In genomic region chr14:80941241-80942157, GRCh38 we compare ENCODE assay signal across 8 cellular contexts. TPM values are rescaled to one million over a fixed set of nuclear protein-coding genes. Genes with fewer than 3 reads are reported as not detected.
DNase-seq lines count a peak whose midpoint lies in the region; ATAC-seq, FAIRE-seq and TF ChIP-seq lines count a peak whose summit lies in the region.

Gene CEP128, minus strand, starts transcription at chr14:80941738.

- intact Hi-C loops in CD14-positive monocyte (cut with micrococcal nuclease) (no loop called here), HepG2 (cut with micrococcal nuclease; ENCODE audit: unreplicated experiment) (no loop called here)

- ATAC-seq in GM19395 (IDR thresholded peaks at IDR 0.05; ENCODE audit: unreplicated experiment) (peak; percentile 98), HG03558 (IDR thresholded peaks at IDR 0.05; ENCODE audit: extremely low read depth, unreplicated experiment) (peak; percentile 95), HepG2 (peak; percentile 99)

- H3K9ac ChIP-seq in HepG2 (ENCODE audit: insufficient read depth, low read depth, low read length): peak within 1 kb of the TSS; percentile 72

- DNase-seq in CD14-positive monocyte (ENCODE audit: low spot score) (peak; percentile 89), NCI-H748 (lab: John Stamatoyannopoulos, UW; ENCODE audit: unreplicated experiment) (peak; percentile 99), dermis blood vessel endothelial cell (peak; percentile 98), HepG2 (ENCODE audit: low spot score) (peak; percentile 96)
- peak; percentile 82 to 83 for DNase-seq in activated CD4-positive, alpha-beta T cell treated with anti-CD3 and anti-CD28 coated beads, Interleukin-2, amount 50 U/mL, for 4 hours
- DNase-seq in stimulated activated CD4-positive, alpha-beta T cell treated with anti-CD3 and anti-CD28 coated beads, Interleukin-2, amount 100 ng/mL, for 48 hours: peak; percentile 78 to 84

- no peaks in the 10 kb centered on the region for H4K20me1 ChIP-seq in HepG2 (ENCODE audit: insufficient read depth, low read length)

- CTCF ChIA-PET in HepG2 (lab: Yijun Ruan, JAX; ENCODE audit: low intra/inter-chr PET ratio, low total read pairs): no interaction called here

- peak within 1 kb of the TSS; percentile 87 to 94 for H3K4me3 Mint-ChIP-seq in CD14-positive monocyte

- TF ChIP-seq RAD21 in HepG2 (CRISPR knock-in tag; IDR thresholded peaks at IDR 0.05): no peak

- H3K4me2 ChIP-seq in HepG2 (ENCODE audit: low read depth, low read length): peak within 1 kb of the TSS; percentile 82

- peaks cover 0 to 3% of the 10 kb centered on the region in 2 donors for H3K36me3 Mint-ChIP-seq in CD14-positive monocyte

- FAIRE-seq in HepG2 (lab: Jason Lieb, UNC): peak; percentile 73

- peaks cover 22% of the 10 kb centered on the region for H3K4me1 Mint-ChIP-seq in CD14-positive monocyte

- no peaks in the 10 kb centered on the region; a peak in 1 of 5 replicates for H3K27me3 ChIP-seq in HepG2 (ENCODE audit: control insufficient read depth in 1 of 2, insufficient read depth in 2 of 2, low read length in 2 of 2)

- H3K27me3 Mint-ChIP-seq in CD14-positive monocyte (ENCODE audit: low read depth in 3 of 3): peaks cover 0 to 1% (median 0%) of the 10 kb centered on the region in 3 donors

- TF ChIP-seq EP300 in HepG2 (IDR thresholded peaks at IDR 0.05; ENCODE audit: low read depth in 2 of 2, low read length in 2 of 2) (0 out of 4 replicates have a peak, but pooled peaks of 1 of the 2 experiments have one; percentile 17), HepG2 (CRISPR knock-in tag; IDR thresholded peaks at IDR 0.05; ENCODE audit: borderline replicate concordance) (no peak)

- no TSS peak for BruUV-seq in HepG2 (replicated peaks; lab: Mats Ljungman, UMichigan)

- H3K36me3 ChIP-seq in HepG2 (replicated peaks in 1 of 2; ENCODE audit: control insufficient read depth in 1 of 2, insufficient read depth in 2 of 2, low read length in 2 of 2): no peaks in the 10 kb centered on the region

- H2AFZ ChIP-seq in HepG2 (ENCODE audit: low read length): peak within 1 kb of the TSS; percentile 98

- in situ Hi-C loops in HepG2 (cut with HindIII; ENCODE audit: extremely low pct_ligation_motif_present, low pct_unique_long_range_greater_than_20kb): no loop called here

- 0% methylated on average over 19 of the region's 40 CpGs for WGBS in HepG2 (ENCODE audit: low lambda C conversion rate)

- peaks cover 18% of the 10 kb centered on the region; the same call in 1 of the 2 replicates for H3K4me1 ChIP-seq in HepG2 (ENCODE audit: insufficient read depth, low read length)

- TF ChIP-seq CTCF in CD14-positive monocyte (IDR thresholded peaks at IDR 0.05) (no peak), HepG2 (CRISPR knock-in tag; IDR thresholded peaks at IDR 0.05) (no peak)

- POLR2A ChIA-PET in HepG2 (lab: Yijun Ruan, JAX): interaction anchor here (0.6 to 1.4 kb wide), 4 partner anchors 34 to 280 kb away, joined by 3 to 5 read pairs (median 4); partner anchors contain the start of gene GTF2A1

- TF ChIP-seq POLR2A in HepG2 (IDR thresholded peaks at IDR 0.05; ENCODE audit: insufficient read depth in 1 of 2, low read depth in 2 of 2, low read length in 2 of 2): peak in 1 of 2 experiments; percentile 71; a peak in 2 of 4 replicates

- H3K79me2 ChIP-seq in HepG2 (ENCODE audit: insufficient read depth, low read length): no peaks in the 10 kb centered on the region

- H3K9me3 ChIP-seq in HepG2 (ENCODE audit: low read length): no peaks in the 10 kb centered on the region

- peaks cover 0 to 3% (median 0%) of the 10 kb centered on the region in 7 donors for H3K9me3 Mint-ChIP-seq in CD14-positive monocyte

- H3K27ac ChIP-seq in HepG2 (ENCODE audit: extremely low read length, insufficient read depth, low read length): peak within 1 kb of the TSS; percentile 36

- H3K27ac Mint-ChIP-seq in CD14-positive monocyte: peak within 1 kb of the TSS; percentile 78 to 95 (median 88)

- peak within 1 kb of the TSS; percentile 78 to 91 (median 84) for H3K4me3 ChIP-seq in HepG2 (replicated peaks in 1 of 3; ENCODE audit: insufficient read depth in 1 of 3, low read depth in 2 of 3, low read length in 3 of 3)

TF ChIP-seq in HepG2, 621 proteins besides CTCF, POLR2A, EP300 and RAD21 (continues in another document):
- TF ChIP-seq HOMEZ (CRISPR knock-in tag; IDR thresholded peaks at IDR 0.05; ENCODE audit: low read depth) (no peak), SIX4 (CRISPR knock-in tag; IDR thresholded peaks at IDR 0.05) (0 out of 2 replicates have a peak, but pooled peaks have one; percentile 25), RFX5 (IDR thresholded peaks at IDR 0.05; ENCODE audit: low read depth, low read length) (no peak), CENPBD1 (CRISPR knock-in tag; IDR thresholded peaks at IDR 0.05; ENCODE audit: borderline replicate concordance, low read depth) (no peak), EEA1 (CRISPR knock-in tag; IDR thresholded peaks at IDR 0.05; ENCODE audit: borderline replicate concordance) (0 out of 2 replicates have a peak, but pooled peaks have one; percentile 25), E2F1 (CRISPR knock-in tag; IDR thresholded peaks at IDR 0.05) (peak; percentile 70; the same call in 1 of the 2 replicates), ZNF556 (CRISPR knock-in tag; IDR thresholded peaks at IDR 0.05; ENCODE audit: borderline replicate concordance) (no peak)

RNA-seq across cellular contexts. Expression of gene CEP128, which starts in this region (rescaled TPM):
- polyA plus RNA-seq in CD14-positive monocyte: under 1 TPM; 0.41 to 0.62 TPM
- 4.4 and 6.8 TPM in 2 replicates for total RNA-seq in dermis blood vessel endothelial cell
- total RNA-seq in HepG2 (2016; rRNA removed; fragmentation: Illumina TruSeq; extraction: Trizol): 5.5 and 7.5 TPM in 2 replicates
- total RNA-seq in HepG2 (2016; cell fraction: cytosol; rRNA removed; fragmentation: Illumina TruSeq; extraction: Trizol; ENCODE audit: low read depth): 35.7 and 38.7 TPM in 2 replicates
- total RNA-seq in HepG2 (2016; cell fraction: insoluble cytoplasmic fraction; rRNA removed; fragmentation: Illumina TruSeq; extraction: Trizol): 3.9 and 7.0 TPM in 2 replicates
- 7.7 and 11.7 TPM in 2 replicates for total RNA-seq in HepG2 (2016; cell fraction: membrane; rRNA removed; fragmentation: Illumina TruSeq; extraction: Trizol)
- total RNA-seq in HepG2 (2016; cell fraction: nucleus; rRNA removed; fragmentation: Illumina TruSeq; extraction: Trizol): 19.0 and 23.5 TPM in 2 replicates
- polyA plus RNA-seq in HepG2 (2011; rRNA removed): 0.99 and 1.3 TPM in 2 replicates
- polyA plus RNA-seq in HepG2 (2011; cell fraction: cytosol; rRNA removed): 0.47 and 0.65 TPM in 2 replicates
- polyA plus RNA-seq in HepG2 (2011; cell fraction: nucleus; rRNA removed): 3.1 and 4.3 TPM in 2 replicates
- polyA plus RNA-seq in HepG2 (2012): 1.0 and 1.3 TPM in 2 replicates
- 0.60 and 0.68 TPM in 2 replicates for polyA plus RNA-seq in HepG2 (2016; cell fraction: cytosol; fragmentation: Illumina TruSeq; extraction: Trizol; ENCODE audit: low read depth)
- polyA plus RNA-seq in HepG2 (2016; cell fraction: insoluble cytoplasmic fraction; fragmentation: Illumina TruSeq; extraction: Trizol; ENCODE audit: low read depth): 3.3 and 4.2 TPM in 2 replicates
- 1.0 and 1.2 TPM in 2 replicates for polyA plus RNA-seq in HepG2 (2016; cell fraction: membrane; fragmentation: Illumina TruSeq; extraction: Trizol; ENCODE audit: low read depth)
- polyA plus RNA-seq in HepG2 (2016; cell fraction: nucleus; fragmentation: Illumina TruSeq; extraction: Trizol; ENCODE audit: insufficient read depth, low read depth): 6.7 and 9.1 TPM in 2 replicates
- polyA minus RNA-seq in HepG2 (2011; rRNA and poly(A)+ RNA removed; ENCODE audit: low replicate concordance): 5.3 and 24.3 TPM in 2 replicates
- polyA minus RNA-seq in HepG2 (2011; cell fraction: cytosol; rRNA and poly(A)+ RNA removed): 3.1 and 3.4 TPM in 2 replicates
- 14.8 and 17.5 TPM in 2 replicates for polyA minus RNA-seq in HepG2 (2011; cell fraction: nucleus; rRNA and poly(A)+ RNA removed)

Comparison
In these comparisons a context has a peak if more than half of its experiments do, and no peak if none do; other contexts are left out.
1. Peak in every context shown above with its lines: DNase-seq, ATAC-seq, H3K4me3 ChIP-seq and H3K27ac ChIP-seq.
2. Peak in DNase-seq in CD14-positive monocyte; RNA of the gene not detected or under 1 TPM.